Comparison of ENCODE assay signal across 8 cellular contexts in genomic region chr18:58195278-58195721, GRCh38.
DNase-seq lines count a peak whose midpoint lies in the region; ATAC-seq and TF ChIP-seq lines count a peak whose summit lies in the region.

No MANE protein-coding gene starts in this region.

- peak in 3 of 7 experiments; percentile 17 to 55 (median 18) for DNase-seq in CD8-positive, alpha-beta T cell
- DNase-seq in SJSA1 (ENCODE audit: low read depth in 1 of 2, low spot score in 2 of 2) (no peak), chondrocyte (ENCODE audit: low spot score) (no peak), activated gamma-delta T cell (lab: John Stamatoyannopoulos, UW) (no peak), T1000 (lab: John Stamatoyannopoulos, UW) (no peak)

- peak overlapping the region; percentile 48 for H3K4me3 ChIP-seq in CD8-positive, alpha-beta T cell (ENCODE audit: low read depth, low read length)
- H3K4me3 ChIP-seq in SJSA1 (peak overlapping the region; percentile 33), mucosa of stomach (ENCODE audit: low read length) (peak overlapping the region; percentile 26), urinary bladder (ENCODE audit: low read depth, low read length) (peak overlapping the region; percentile 19)

- H3K27me3 ChIP-seq in CD8-positive, alpha-beta T cell (ENCODE audit: insufficient read depth, low read length) = no peaks in the 10 kb centered on the region
- H3K27me3 ChIP-seq in SJSA1 (replicated peaks) (no peaks in the 10 kb centered on the region), mucosa of stomach (ENCODE audit: control insufficient read depth, insufficient read depth, low read length) (no peaks in the 10 kb centered on the region)

- H3K9ac ChIP-seq in mucosa of stomach (ENCODE audit: low read length) = peak overlapping the region; percentile 53

- 31% methylated on average over 23 of the region's 23 CpGs for WGBS in urinary bladder

- peaks cover 17% of the 10 kb centered on the region for H3K4me1 Mint-ChIP-seq in CD8-positive, alpha-beta T cell (ENCODE audit: low read depth)
- H3K4me1 Mint-ChIP-seq in chondrocyte (ENCODE audit: low read depth) = peaks cover 20% of the 10 kb centered on the region

- H3K36me3 Mint-ChIP-seq in CD8-positive, alpha-beta T cell = no peaks in the 10 kb centered on the region
- no peaks in the 10 kb centered on the region for H3K36me3 Mint-ChIP-seq in chondrocyte (ENCODE audit: low read depth)

- peak overlapping the region; percentile 81 for H3K4me3 Mint-ChIP-seq in CD8-positive, alpha-beta T cell
- H3K4me3 Mint-ChIP-seq in chondrocyte (ENCODE audit: unreplicated experiment) = peak overlapping the region; percentile 37

- intact Hi-C loops in CD8-positive, alpha-beta T cell (cut with DNase I, micrococcal nuclease) = no loop called here

- H3K36me3 ChIP-seq in CD8-positive, alpha-beta T cell (ENCODE audit: insufficient read depth, low read length) = no peaks in the 10 kb centered on the region
- H3K36me3 ChIP-seq in SJSA1 (no peaks in the 10 kb centered on the region), mucosa of stomach (ENCODE audit: control insufficient read depth, insufficient read depth, low read length) (no peaks in the 10 kb centered on the region), urinary bladder (ENCODE audit: insufficient read depth) (no peaks in the 10 kb centered on the region)

- H3K4me1 ChIP-seq in CD8-positive, alpha-beta T cell (ENCODE audit: insufficient read depth, low read length) = peaks cover 7% of the 10 kb centered on the region
- peaks cover 39% of the 10 kb centered on the region for H3K4me1 ChIP-seq in SJSA1 (replicated peaks)
- H3K4me1 ChIP-seq in mucosa of stomach (ENCODE audit: control insufficient read depth, insufficient read depth, low read length) = peaks cover 34% of the 10 kb centered on the region
- H3K4me1 ChIP-seq in urinary bladder (ENCODE audit: insufficient read depth) = no peaks in the 10 kb centered on the region

- H3K27ac Mint-ChIP-seq in CD8-positive, alpha-beta T cell = no peak overlapping the region
- H3K27ac Mint-ChIP-seq in chondrocyte (ENCODE audit: unreplicated experiment) = no peak overlapping the region

- peak; percentile 40 for ATAC-seq in CD8-positive, alpha-beta T cell
- ATAC-seq in HG02588 (IDR thresholded peaks at IDR 0.05; ENCODE audit: unreplicated experiment) = peak; percentile 41

- TF ChIP-seq CTCF in CD8-positive, alpha-beta T cell (IDR thresholded peaks at IDR 0.05) = no peak
- TF ChIP-seq CTCF in chondrocyte (IDR thresholded peaks at IDR 0.05) = no peak

- POLR2A ChIA-PET in CD8-positive, alpha-beta T cell (lab: Charles Lee) = interaction anchor here (0.6 kb wide), 1 partner anchor 574 kb away, joined by 6 read pairs; no protein-coding TSS in a partner anchor

- H3K9me3 Mint-ChIP-seq in CD8-positive, alpha-beta T cell = no peaks in the 10 kb centered on the region
- H3K9me3 Mint-ChIP-seq in chondrocyte (ENCODE audit: low read depth) = no peaks in the 10 kb centered on the region

- no peak overlapping the region for H3K27ac ChIP-seq in CD8-positive, alpha-beta T cell (ENCODE audit: low read depth, low read length)
- H3K27ac ChIP-seq in SJSA1 (no peak overlapping the region), urinary bladder (ENCODE audit: low read depth) (no peak overlapping the region)

- CTCF ChIA-PET in CD8-positive, alpha-beta T cell (lab: Charles Lee) = interaction anchor here (1.2 kb wide), 1 partner anchor 14 kb away, joined by 5 read pairs; no protein-coding TSS in a partner anchor

- no peaks in the 10 kb centered on the region for H3K9me3 ChIP-seq in CD8-positive, alpha-beta T cell (ENCODE audit: low read length)
- H3K9me3 ChIP-seq in SJSA1 (replicated peaks) (no peaks in the 10 kb centered on the region), mucosa of stomach (ENCODE audit: control insufficient read depth, low read length) (no peaks in the 10 kb centered on the region)

- peaks cover 13% of the 10 kb centered on the region for H3K27me3 Mint-ChIP-seq in CD8-positive, alpha-beta T cell (ENCODE audit: low read depth)
- H3K27me3 Mint-ChIP-seq in chondrocyte (ENCODE audit: low read depth) = no peaks in the 10 kb centered on the region
